In the genomic region with DNA sequence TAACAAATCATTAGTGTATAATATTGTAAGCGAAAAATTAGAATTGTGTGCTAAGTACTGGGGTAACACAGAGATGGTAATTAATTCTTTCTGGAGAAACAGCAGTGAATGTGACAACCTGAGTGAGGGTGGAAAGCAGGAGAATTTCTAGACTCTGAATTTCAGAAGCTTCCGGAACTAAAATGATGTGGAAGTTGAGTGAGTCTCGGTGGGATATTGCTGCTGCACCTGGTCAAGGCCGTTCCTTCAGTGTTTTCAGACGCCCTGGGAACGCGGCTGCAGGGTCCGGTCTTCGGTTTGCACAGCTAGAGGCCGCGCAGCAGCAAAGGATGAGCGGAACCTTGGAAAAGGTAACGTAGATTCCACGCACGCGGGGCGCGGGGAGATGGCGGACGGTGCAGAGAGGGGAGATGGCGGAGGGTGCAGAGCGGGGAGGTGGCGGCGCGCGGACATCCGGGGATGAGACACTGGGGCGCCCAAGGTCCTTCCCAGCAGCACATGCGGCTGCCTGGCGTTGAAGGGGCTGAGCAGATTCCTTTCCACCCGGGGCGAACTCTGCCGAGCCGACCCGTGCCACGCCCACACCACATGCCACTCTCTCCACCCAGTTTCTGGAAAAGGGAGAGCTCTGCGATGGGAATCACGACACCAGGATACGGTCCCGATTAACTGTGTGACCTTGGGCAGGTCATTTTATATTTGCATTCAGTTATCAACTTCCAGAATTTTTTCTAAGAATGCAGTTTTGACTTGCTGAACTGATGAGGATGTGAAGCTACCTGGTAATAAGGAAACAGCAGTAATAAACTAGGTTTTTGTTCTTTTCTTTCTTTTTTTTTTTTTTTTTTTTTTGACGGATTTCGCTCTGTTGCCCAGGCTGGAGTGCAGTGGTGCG, we compare ENCODE assay signal across 1 cellular context.
TF ChIP-seq lines count a peak whose summit lies in the region.

Gene MRPL48 (plus strand): TSS at position 232 of the 895 bp plus-strand sequence. CDS start 98 bp downstream, at position 330.

TF ChIP-seq in K562, 482 proteins besides CTCF, POLR2A, EP300 and RAD21 (continued from another document and continues in another):
- TF ChIP-seq ZNF316 (IDR thresholded peaks at IDR 0.05) (no peak), ZNF639 (CRISPR knock-in tag; conservative IDR thresholded peaks at IDR 0.05 in 1 of 2, IDR thresholded peaks at IDR 0.05 in 1 of 2) (peak in 1 of 2 experiments; percentile 81; a peak in 2 of 4 replicates), L3MBTL2 (IDR thresholded peaks at IDR 0.05) (peak; percentile 79), CREB3L1 (IDR thresholded peaks at IDR 0.05; ENCODE audit: borderline replicate concordance, low read depth) (peak; percentile 91), NFE2L1 (tag; IDR thresholded peaks at IDR 0.05; ENCODE audit: borderline replicate concordance, low read depth) (no peak), MAZ (CRISPR knock-in tag; conservative IDR thresholded peaks at IDR 0.05 in 1 of 2, IDR thresholded peaks at IDR 0.05 in 1 of 2) (peak; percentile 79 to 89), ZNF445 (CRISPR knock-in tag; IDR thresholded peaks at IDR 0.05; ENCODE audit: low read depth) (no peak), ZNF668 (CRISPR knock-in tag; IDR thresholded peaks at IDR 0.05) (no peak), FIP1L1 (IDR thresholded peaks at IDR 0.05; ENCODE audit: low read depth, low read length, poor library complexity, severe bottlenecking) (peak; percentile 27), ARID3B (CRISPR knock-in tag; IDR thresholded peaks at IDR 0.05; ENCODE audit: borderline replicate concordance) (no peak), HMG20B (CRISPR knock-in tag; IDR thresholded peaks at IDR 0.05) (no peak), TFAM (CRISPR knock-in tag; conservative IDR thresholded peaks at IDR 0.05) (no peak), ZNF717 (CRISPR knock-in tag; IDR thresholded peaks at IDR 0.05) (no peak), SRSF3 (IDR thresholded peaks at IDR 0.05; ENCODE audit: insufficient read depth, low read length) (no peak), XRCC4 (IDR thresholded peaks at IDR 0.05; ENCODE audit: extremely low read depth, insufficient read depth, insufficient read length) (no peak), HSF4 (CRISPR knock-in tag; IDR thresholded peaks at IDR 0.05; ENCODE audit: borderline replicate concordance) (no peak), SREBF1 (IDR thresholded peaks at IDR 0.05; ENCODE audit: borderline replicate concordance, low read depth, low read length) (no peak), ATF1 (CRISPR knock-in tag; IDR thresholded peaks at IDR 0.05) (no peak), ATF1 (tag; IDR thresholded peaks at IDR 0.05) (peak; percentile 88), HDGF (IDR thresholded peaks at IDR 0.05) (no peak), ZNF282 (CRISPR knock-in tag; IDR thresholded peaks at IDR 0.05) (no peak), NFYB (IDR thresholded peaks at IDR 0.05; ENCODE audit: extremely low read depth, insufficient read length) (no peak), USF2 (CRISPR knock-in tag; IDR thresholded peaks at IDR 0.05) (no peak; the same call in 1 of the 2 replicates), YBX1 (IDR thresholded peaks at IDR 0.05) (no peak), HNRNPLL (IDR thresholded peaks at IDR 0.05; ENCODE audit: low read depth, low read length, poor library complexity, severe bottlenecking) (peak; percentile 76), PPARD (CRISPR knock-in tag; IDR thresholded peaks at IDR 0.05) (no peak), SNAPC5 (CRISPR knock-in tag; IDR thresholded peaks at IDR 0.05) (no peak), C11orf30 (IDR thresholded peaks at IDR 0.05; ENCODE audit: low read depth) (peak; percentile 98), MITF (IDR thresholded peaks at IDR 0.05) (0 out of 2 replicates have a peak, but pooled peaks have one; percentile 22), ZNF263 (CRISPR knock-in tag; IDR thresholded peaks at IDR 0.05; ENCODE audit: borderline replicate concordance) (no peak; the same call in 1 of the 2 replicates), ZNF146 (CRISPR knock-in tag; IDR thresholded peaks at IDR 0.05; ENCODE audit: unreplicated experiment) (no peak), TCF15 (CRISPR knock-in tag; IDR thresholded peaks at IDR 0.05) (no peak), RFX7 (CRISPR knock-in tag; IDR thresholded peaks at IDR 0.05) (no peak), SUPT5H (IDR thresholded peaks at IDR 0.05) (peak; percentile 95), ZBTB1 (CRISPR knock-in tag; IDR thresholded peaks at IDR 0.05; ENCODE audit: borderline replicate concordance, low read depth) (no peak)
- TF ChIP-seq, protein P1, sequence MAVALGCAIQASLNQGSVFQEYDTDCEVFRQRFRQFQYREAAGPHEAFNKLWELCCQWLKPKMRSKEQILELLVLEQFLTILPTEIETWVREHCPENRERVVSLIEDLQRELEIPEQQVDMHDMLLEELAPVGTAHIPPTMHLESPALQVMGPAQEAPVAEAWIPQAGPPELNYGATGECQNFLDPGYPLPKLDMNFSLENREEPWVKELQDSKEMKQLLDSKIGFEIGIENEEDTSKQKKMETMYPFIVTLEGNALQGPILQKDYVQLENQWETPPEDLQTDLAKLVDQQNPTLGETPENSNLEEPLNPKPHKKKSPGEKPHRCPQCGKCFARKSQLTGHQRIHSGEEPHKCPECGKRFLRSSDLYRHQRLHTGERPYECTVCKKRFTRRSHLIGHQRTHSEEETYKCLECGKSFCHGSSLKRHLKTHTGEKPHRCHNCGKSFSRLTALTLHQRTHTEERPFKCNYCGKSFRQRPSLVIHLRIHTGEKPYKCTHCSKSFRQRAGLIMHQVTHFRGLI (CRISPR knock-in tag; IDR thresholded peaks at IDR 0.05) = no peak
- TF ChIP-seq, protein P2, sequence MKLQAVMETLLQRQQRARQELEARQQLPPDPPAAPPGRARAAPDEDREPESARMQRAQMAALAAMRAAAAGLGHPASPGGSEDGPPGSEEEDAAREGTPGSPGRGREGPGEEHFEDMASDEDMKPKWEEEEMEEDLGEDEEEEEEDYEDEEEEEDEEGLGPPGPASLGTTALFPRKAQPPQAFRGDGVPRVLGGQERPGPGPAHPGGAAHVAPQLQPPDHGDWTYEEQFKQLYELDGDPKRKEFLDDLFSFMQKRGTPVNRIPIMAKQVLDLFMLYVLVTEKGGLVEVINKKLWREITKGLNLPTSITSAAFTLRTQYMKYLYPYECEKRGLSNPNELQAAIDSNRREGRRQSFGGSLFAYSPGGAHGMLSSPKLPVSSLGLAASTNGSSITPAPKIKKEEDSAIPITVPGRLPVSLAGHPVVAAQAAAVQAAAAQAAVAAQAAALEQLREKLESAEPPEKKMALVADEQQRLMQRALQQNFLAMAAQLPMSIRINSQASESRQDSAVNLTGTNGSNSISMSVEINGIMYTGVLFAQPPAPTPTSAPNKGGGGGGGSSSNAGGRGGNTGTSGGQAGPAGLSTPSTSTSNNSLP (IDR thresholded peaks at IDR 0.05; ENCODE audit: borderline replicate concordance, low read depth, low read length) = no peak
- TF ChIP-seq, protein P3, sequence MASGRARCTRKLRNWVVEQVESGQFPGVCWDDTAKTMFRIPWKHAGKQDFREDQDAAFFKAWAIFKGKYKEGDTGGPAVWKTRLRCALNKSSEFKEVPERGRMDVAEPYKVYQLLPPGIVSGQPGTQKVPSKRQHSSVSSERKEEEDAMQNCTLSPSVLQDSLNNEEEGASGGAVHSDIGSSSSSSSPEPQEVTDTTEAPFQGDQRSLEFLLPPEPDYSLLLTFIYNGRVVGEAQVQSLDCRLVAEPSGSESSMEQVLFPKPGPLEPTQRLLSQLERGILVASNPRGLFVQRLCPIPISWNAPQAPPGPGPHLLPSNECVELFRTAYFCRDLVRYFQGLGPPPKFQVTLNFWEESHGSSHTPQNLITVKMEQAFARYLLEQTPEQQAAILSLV (tag; IDR thresholded peaks at IDR 0.05) = peak; percentile 47; the same call in 1 of the 2 replicates
- TF ChIP-seq, protein P4, sequence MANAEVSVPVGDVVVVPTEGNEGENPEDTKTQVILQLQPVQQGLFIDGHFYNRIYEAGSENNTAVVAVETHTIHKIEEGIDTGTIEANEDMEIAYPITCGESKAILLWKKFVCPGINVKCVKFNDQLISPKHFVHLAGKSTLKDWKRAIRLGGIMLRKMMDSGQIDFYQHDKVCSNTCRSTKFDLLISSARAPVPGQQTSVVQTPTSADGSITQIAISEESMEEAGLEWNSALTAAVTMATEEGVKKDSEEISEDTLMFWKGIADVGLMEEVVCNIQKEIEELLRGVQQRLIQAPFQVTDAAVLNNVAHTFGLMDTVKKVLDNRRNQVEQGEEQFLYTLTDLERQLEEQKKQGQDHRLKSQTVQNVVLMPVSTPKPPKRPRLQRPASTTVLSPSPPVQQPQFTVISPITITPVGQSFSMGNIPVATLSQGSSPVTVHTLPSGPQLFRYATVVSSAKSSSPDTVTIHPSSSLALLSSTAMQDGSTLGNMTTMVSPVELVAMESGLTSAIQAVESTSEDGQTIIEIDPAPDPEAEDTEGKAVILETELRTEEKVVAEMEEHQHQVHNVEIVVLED (CRISPR knock-in tag; IDR thresholded peaks at IDR 0.05) = peak; percentile 9; the same call in 1 of the 2 replicates
- TF ChIP-seq, protein P5, sequence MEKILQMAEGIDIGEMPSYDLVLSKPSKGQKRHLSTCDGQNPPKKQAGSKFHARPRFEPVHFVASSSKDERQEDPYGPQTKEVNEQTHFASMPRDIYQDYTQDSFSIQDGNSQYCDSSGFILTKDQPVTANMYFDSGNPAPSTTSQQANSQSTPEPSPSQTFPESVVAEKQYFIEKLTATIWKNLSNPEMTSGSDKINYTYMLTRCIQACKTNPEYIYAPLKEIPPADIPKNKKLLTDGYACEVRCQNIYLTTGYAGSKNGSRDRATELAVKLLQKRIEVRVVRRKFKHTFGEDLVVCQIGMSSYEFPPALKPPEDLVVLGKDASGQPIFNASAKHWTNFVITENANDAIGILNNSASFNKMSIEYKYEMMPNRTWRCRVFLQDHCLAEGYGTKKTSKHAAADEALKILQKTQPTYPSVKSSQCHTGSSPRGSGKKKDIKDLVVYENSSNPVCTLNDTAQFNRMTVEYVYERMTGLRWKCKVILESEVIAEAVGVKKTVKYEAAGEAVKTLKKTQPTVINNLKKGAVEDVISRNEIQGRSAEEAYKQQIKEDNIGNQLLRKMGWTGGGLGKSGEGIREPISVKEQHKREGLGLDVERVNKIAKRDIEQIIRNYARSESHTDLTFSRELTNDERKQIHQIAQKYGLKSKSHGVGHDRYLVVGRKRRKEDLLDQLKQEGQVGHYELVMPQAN (IDR thresholded peaks at IDR 0.05; ENCODE audit: borderline replicate concordance) = peak; percentile 58; the same call in 1 of the 2 replicates
